ENCODE assay signal across 9 cellular contexts in genomic region chr1:31795801-31796621, GRCh38. TPM values are rescaled to one million over a fixed set of nuclear protein-coding genes. Genes with fewer than 3 reads are reported as not detected.
DNase-seq lines count a peak whose midpoint lies in the region; ATAC-seq, FAIRE-seq and TF ChIP-seq lines count a peak whose summit lies in the region.
"Had no signal": no experiment of that assay in that cellular context is flagged by ENCODE, and none has a peak within 500 bp of the region (broad histone marks: within the 10 kb centered on the region; RNA-seq: fewer than 3 reads in every experiment).

No MANE protein-coding gene starts in this region.

- no peaks in the 10 kb centered on the region for H3K36me3 ChIP-seq in PC-3 (ENCODE audit: low read depth, low read length)

- H3K27ac ChIP-seq in PC-3 (ENCODE audit: low read length): no peak overlapping the region

- no peaks in the 10 kb centered on the region for H3K9me3 ChIP-seq in PC-3 (ENCODE audit: low read length)

- no peak overlapping the region for H2AFZ ChIP-seq in PC-3 (ENCODE audit: low read length)

- ATAC-seq in left cardiac atrium (peak; percentile 45 to 54), left ventricle myocardium superior (no peak), PC-3 (no peak), HG03045 (IDR thresholded peaks at IDR 0.05; ENCODE audit: unreplicated experiment) (no peak), GM19467 (IDR thresholded peaks at IDR 0.05; ENCODE audit: unreplicated experiment) (no peak)
- ATAC-seq: Panc1 had no signal

- peaks cover 23% of the 10 kb centered on the region for H3K4me1 ChIP-seq in PC-3 (ENCODE audit: insufficient read depth, low read length)

- no peaks in the 10 kb centered on the region for H3K9me2 ChIP-seq in PC-3 (replicated peaks; ENCODE audit: low read length)

- H3K4me3 ChIP-seq in PC-3 (ENCODE audit: low read length) (no peak overlapping the region), fibroblast of villous mesenchyme (ENCODE audit: low read depth, low read length) (no peak overlapping the region)

- POLR2A ChIA-PET in PC-3 (lab: Charles Lee; ENCODE audit: unreplicated experiment): no interaction called here

- H3F3A ChIP-seq in PC-3 (ENCODE audit: low read length, unreplicated experiment): no peaks in the 10 kb centered on the region

- DNase-seq in left cardiac atrium: peak; percentile 76
- DNase-seq in left ventricle myocardium superior: no peak
- DNase-seq in PC-3: peak; percentile 39
- DNase-seq in fibroblast of villous mesenchyme (ENCODE audit: low read depth): peak; percentile 75
- peak; percentile 68 for DNase-seq in urothelium cell line (ENCODE audit: low spot score)
- no peak for DNase-seq in SIG-M5 treated with dmso at 0.1 percent for 504 hours (lab: John Stamatoyannopoulos, UW; ENCODE audit: unreplicated experiment)

- no peak overlapping the region for H3K9ac ChIP-seq in PC-3 (ENCODE audit: low read length)

- no TSS peak for BruUV-seq in PC-3 (replicated peaks; lab: Mats Ljungman, UMichigan)

- intact Hi-C loops in left cardiac atrium (cut with DNase I): loop anchor here in 1 of 2 donors (10.0 kb wide), 1 partner anchor 169 kb away; no protein-coding TSS in a partner anchor
- intact Hi-C loops in left ventricle myocardium superior (cut with micrococcal nuclease): no loop called here
- intact Hi-C loops in PC-3 (cut with micrococcal nuclease): no loop called here

- no peaks in the 10 kb centered on the region for H4K20me1 ChIP-seq in PC-3 (ENCODE audit: low read length)

- H3K79me2 ChIP-seq in PC-3 (ENCODE audit: low read length): peaks cover 14% of the 10 kb centered on the region; the same call in 1 of the 2 replicates

- CTCF ChIA-PET in PC-3 (lab: Charles Lee): no interaction called here

- H3K4me2 ChIP-seq in PC-3 (ENCODE audit: low read length): no peak overlapping the region

- peak; percentile 63 for FAIRE-seq in urothelium cell line (lab: Jason Lieb, UNC)

- no peak for TF ChIP-seq CTCF in PC-3 (conservative IDR thresholded peaks at IDR 0.05; ENCODE audit: low read depth, low read length)
- TF ChIP-seq CTCF in fibroblast of villous mesenchyme (IDR thresholded peaks at IDR 0.05; ENCODE audit: insufficient read depth, low read depth, low read length): peak; percentile 5

- no peaks in the 10 kb centered on the region for H3K27me3 ChIP-seq in PC-3 (ENCODE audit: low read length)

RNA-seq across cellular contexts. Expression of gene SPOCD1, which starts 19.8 kb away (rescaled TPM):
- total RNA-seq in left cardiac atrium: 1 to 10 TPM in 1 of 2 donors, under 1 TPM in 1; 0.18 to 1.2 TPM
- total RNA-seq in left ventricle myocardium superior: not detected
- 4.1 and 5.4 TPM in 2 replicates for total RNA-seq in PC-3 (2014; rRNA removed)
- total RNA-seq in fibroblast of villous mesenchyme: 62.2 and 73.4 TPM in 2 replicates

RNA-seq across cellular contexts. Expression of gene ADGRB2, which starts 31.9 kb away (rescaled TPM):
- total RNA-seq in left cardiac atrium (10 to 100 TPM; 14.0 to 18.7 TPM), left ventricle myocardium superior (10.0 TPM), PC-3 (2014; rRNA removed) (12.3 and 15.7 TPM in 2 replicates), fibroblast of villous mesenchyme (11.3 and 14.2 TPM in 2 replicates)

Comparison
In these comparisons a context has a peak if more than half of its experiments do, and no peak if none do; other contexts are left out.
1. ATAC-seq: peak in left cardiac atrium (2 of 2); none in left ventricle myocardium superior (single experiment), PC-3 (single experiment), HG03045 (single experiment) and GM19467 (single experiment).
2. DNase-seq: peak in left cardiac atrium (single experiment), PC-3 (single experiment), fibroblast of villous mesenchyme (single experiment) and urothelium cell line (single experiment); none in left ventricle myocardium superior (single experiment) and SIG-M5 treated with dmso at 0.1 percent for 504 hours (single experiment).